In genomic region chr5:35856186-35857003, GRCh38 we compare ENCODE assay signal across 8 cellular contexts. TPM values are rescaled to one million over a fixed set of nuclear protein-coding genes. Genes with fewer than 3 reads are reported as not detected.
DNase-seq lines count a peak whose midpoint lies in the region; ATAC-seq and TF ChIP-seq lines count a peak whose summit lies in the region.

Gene IL7R, plus strand, starts transcription at chr5:35856891. Its CDS starts 87 bp downstream, at chr5:35856978.

- BruUV-seq in HCT116 (replicated peaks; lab: Mats Ljungman, UMichigan) (no TSS peak), Calu3 (replicated peaks; lab: Mats Ljungman, UMichigan) (no TSS peak)

- POLR2A ChIA-PET in HCT116 (lab: Charles Lee), result no interaction called here

- RAD21 ChIA-PET in HCT116 (lab: Charles Lee; ENCODE audit: low non-redundant PET in 1 of 2, low total read pairs in 2 of 2, uncharacterized antibody in 2 of 2, unreplicated experiment in 2 of 2), result no interaction called here

- H3K4me1 ChIP-seq in ACC112 (ENCODE audit: control insufficient read depth, insufficient read depth, low read length, unreplicated experiment), result peaks cover 79% of the 10 kb centered on the region
- peaks cover 0 to 23% of the 10 kb centered on the region in 2 experiments; a peak in 2 of 4 replicates for H3K4me1 ChIP-seq in HCT116 (ENCODE audit: control insufficient read depth in 1 of 2, insufficient read depth in 2 of 2, low read length in 2 of 2)

- no peaks in the 10 kb centered on the region for H3K36me3 Mint-ChIP-seq in Calu3 (ENCODE audit: insufficient read depth, unreplicated experiment)

- no peak within 1 kb of the TSS for H3K27ac Mint-ChIP-seq in Calu3 (ENCODE audit: unreplicated experiment)

- peaks cover 3% of the 10 kb centered on the region for H3K9me3 Mint-ChIP-seq in Calu3 (ENCODE audit: low read depth, unreplicated experiment)

- H2AFZ ChIP-seq in ACC112 (ENCODE audit: low read length, unreplicated experiment), result no peak within 1 kb of the TSS
- peak within 1 kb of the TSS; percentile 4 for H2AFZ ChIP-seq in HCT116 (ENCODE audit: low read depth, low read length, poor library complexity, severe bottlenecking)

- H3K9me2 ChIP-seq in HCT116 (ENCODE audit: insufficient read depth), result no peaks in the 10 kb centered on the region

- no peak for TF ChIP-seq CTCF in HCT116 (IDR thresholded peaks at IDR 0.05 in 2 of 3, conservative IDR thresholded peaks at IDR 0.05 in 1 of 3; ENCODE audit: borderline replicate concordance in 1 of 3, insufficient read depth in 1 of 3, low read depth in 2 of 3, low read length in 2 of 3)
- no peak for TF ChIP-seq CTCF in fibroblast of villous mesenchyme (IDR thresholded peaks at IDR 0.05; ENCODE audit: insufficient read depth, low read depth, low read length)
- TF ChIP-seq CTCF in Calu3 (IDR thresholded peaks at IDR 0.05; ENCODE audit: unreplicated experiment), result no peak

- H3K9ac ChIP-seq in HCT116 (ENCODE audit: low read length), result no peak within 1 kb of the TSS

- TF ChIP-seq POLR2A in HCT116 (IDR thresholded peaks at IDR 0.05; ENCODE audit: borderline replicate concordance, extremely low read depth, insufficient read depth, insufficient read length), result no peak

- intact Hi-C loops in HCT116 (cut with micrococcal nuclease) (no loop called here), Calu3 (cut with micrococcal nuclease; ENCODE audit: unreplicated experiment) (no loop called here)

- H3K4me3 Mint-ChIP-seq in Calu3 (ENCODE audit: low read depth, unreplicated experiment), result no peak within 1 kb of the TSS

- H4K20me1 ChIP-seq in HCT116 (ENCODE audit: insufficient read depth), result no peaks in the 10 kb centered on the region

- H3K27me3 ChIP-seq in ACC112 (ENCODE audit: insufficient read depth, low read length) (no peaks in the 10 kb centered on the region), HCT116 (ENCODE audit: insufficient read depth, low read length) (no peaks in the 10 kb centered on the region)

- no peak for TF ChIP-seq RAD21 in HCT116 (IDR thresholded peaks at IDR 0.05; ENCODE audit: low read depth)

- H3K27ac ChIP-seq in ACC112 (ENCODE audit: low read depth, low read length) (peak within 1 kb of the TSS; percentile 90), HCT116 (ENCODE audit: low read depth, low read length) (no peak within 1 kb of the TSS)

- H3K27me3 Mint-ChIP-seq in Calu3 (ENCODE audit: unreplicated experiment), result no peaks in the 10 kb centered on the region

- H3K36me3 ChIP-seq in ACC112 (ENCODE audit: insufficient read depth, low read length) (peaks cover 10% of the 10 kb centered on the region), HCT116 (ENCODE audit: control insufficient read depth in 1 of 2, insufficient read depth in 2 of 2, low read length in 2 of 2) (no peaks in the 10 kb centered on the region)

- peak within 1 kb of the TSS; percentile 75 for H3K4me3 ChIP-seq in ACC112 (ENCODE audit: low read depth, low read length)
- H3K4me3 ChIP-seq in HCT116 (replicated peaks in 1 of 2; ENCODE audit: low read depth in 1 of 2, low read length in 2 of 2), result no peak within 1 kb of the TSS
- H3K4me3 ChIP-seq in fibroblast of villous mesenchyme (ENCODE audit: low read depth, low read length), result peak within 1 kb of the TSS; percentile 52

- DNase-seq in HCT116 (ENCODE audit: low read depth, low spot score) (no peak), SKM-1 treated with dmso at 0.1 percent for 144 hours (lab: John Stamatoyannopoulos, UW; ENCODE audit: unreplicated experiment) (peak; percentile 92), fibroblast of villous mesenchyme (ENCODE audit: low read depth) (peak; percentile 86), DMS153 treated with DMSO at 0.1 percent for 48 hours (lab: John Stamatoyannopoulos, UW; ENCODE audit: unreplicated experiment) (no peak), Calu3 (no peak), superior temporal gyrus (ENCODE audit: extremely low spot score) (no peak)

- H3K4me1 Mint-ChIP-seq in Calu3 (ENCODE audit: low read depth, unreplicated experiment), result no peaks in the 10 kb centered on the region

- peak within 1 kb of the TSS; percentile 35 for H3K4me2 ChIP-seq in HCT116 (ENCODE audit: low read length)

- CTCF ChIA-PET in HCT116 (lab: Charles Lee) (no interaction called here), Calu3 (lab: Charles Lee) (no interaction called here)

- no peak for ATAC-seq in HCT116
- ATAC-seq in GM18498 (IDR thresholded peaks at IDR 0.05; ENCODE audit: unreplicated experiment), result no peak

- no peaks in the 10 kb centered on the region for H3K9me3 ChIP-seq in HCT116 (ENCODE audit: control insufficient read depth in 1 of 2, insufficient read depth in 1 of 2, low read depth in 1 of 2, low read length in 2 of 2)

- peaks cover 24% of the 10 kb centered on the region for H3K79me2 ChIP-seq in ACC112 (ENCODE audit: control insufficient read depth, insufficient read depth, low read length, unreplicated experiment)
- no peaks in the 10 kb centered on the region for H3K79me2 ChIP-seq in HCT116 (ENCODE audit: insufficient read depth, low read length)

TF ChIP-seq in HCT116, 20 proteins besides CTCF, POLR2A, EP300 and RAD21:
- TF ChIP-seq SRF (IDR thresholded peaks at IDR 0.05; ENCODE audit: low read depth) (no peak), EZH2 (IDR thresholded peaks at IDR 0.05) (no peak), ATF3 (IDR thresholded peaks at IDR 0.05) (no peak), ZBTB33 (IDR thresholded peaks at IDR 0.05; ENCODE audit: extremely low read depth, insufficient replicate concordance, low read length) (no peak), REST (IDR thresholded peaks at IDR 0.05; ENCODE audit: low read depth) (no peak), FOSL1 (IDR thresholded peaks at IDR 0.05; ENCODE audit: low read depth) (no peak), YY1 (IDR thresholded peaks at IDR 0.05; ENCODE audit: extremely low read depth, insufficient replicate concordance, low read depth, low read length) (no peak), JUND (IDR thresholded peaks at IDR 0.05) (no peak), SIN3A (IDR thresholded peaks at IDR 0.05; ENCODE audit: low read depth) (no peak)

RNA-seq across cellular contexts. Expression of gene IL7R, which starts in this region (rescaled TPM):
- total RNA-seq in HCT116 (2021; ENCODE audit: unreplicated experiment) (0.98 TPM), fibroblast of villous mesenchyme (12.9 and 74.7 TPM in 2 replicates), Calu3 (2022) (0.19 and 0.20 TPM in 2 replicates)
- polyA plus RNA-seq in HCT116 (2012), result not detected in 2 replicates

Comparison
In these comparisons a context has a peak if more than half of its experiments do, and no peak if none do; other contexts are left out.
1. H3K4me3 ChIP-seq: peak in ACC112 (single experiment) and fibroblast of villous mesenchyme (single experiment); none in HCT116 (0 of 2).
2. DNase-seq: peak in SKM-1 treated with dmso at 0.1 percent for 144 hours (single experiment) and fibroblast of villous mesenchyme (single experiment); none in HCT116 (single experiment), DMS153 treated with DMSO at 0.1 percent for 48 hours (single experiment), Calu3 (single experiment) and superior temporal gyrus (single experiment).